34 cellular contexts compared by ENCODE assay signal in genomic region chr5:177393990-177394389, GRCh38. TPM values are rescaled to one million over a fixed set of nuclear protein-coding genes. Genes with fewer than 3 reads are reported as not detected.
"Had no signal": no experiment of that assay in that cellular context is flagged by ENCODE, and none has a peak within 500 bp of the region (broad histone marks: within the 10 kb centered on the region; RNA-seq: fewer than 3 reads in every experiment).

No MANE protein-coding gene starts in this region.

- H3K27ac ChIP-seq: brain microvascular endothelial cell, esophagus muscularis mucosa, gastroesophageal sphincter, heart right ventricle, WERI-Rb-1 had no signal

- H3K36me3 ChIP-seq: brain microvascular endothelial cell, esophagus muscularis mucosa, gastroesophageal sphincter, heart right ventricle, WERI-Rb-1 had no signal

- ATAC-seq: activated CD4-positive, CD25-positive, alpha-beta regulatory T cell treated with anti-CD3 and anti-CD28 coated beads, Interleukin-2, amount 50 U/mL, for 24 hours; activated CD8-positive, alpha-beta T cell treated with anti-CD3 and anti-CD28 coated beads for 36 hours; activated T-cell treated with anti-CD3 and anti-CD28 coated beads, Interleukin-2, amount 50 U/mL, for 4 hours; activated T-helper 17 cell treated with anti-CD3 and anti-CD28 coated beads, Interleukin-2, amount 50 U/mL, for 72 hours; effector memory CD8-positive, alpha-beta T cell; gastroesophageal sphincter; heart right ventricle; T-helper 17 cell had no signal

- H3K27me3 ChIP-seq: brain microvascular endothelial cell had no signal

- DNase-seq: activated B cell treated with CpG ODN at 0.5 μM for 24 hours; activated CD4-positive, alpha-beta T cell treated with anti-CD3 and anti-CD28 coated beads for 48 hours; activated CD4-positive, alpha-beta T cell treated with anti-CD3 and anti-CD28 coated beads, Interleukin-2, amount 50 U/mL, for 1 hour; activated CD4-positive, alpha-beta T cell treated with anti-CD3 and anti-CD28 coated beads, Interleukin-2, amount 50 U/mL, for 48 hours; activated CD8-positive, alpha-beta memory T cell treated with anti-CD3 and anti-CD28 coated beads for 24 hours; activated CD8-positive, alpha-beta T cell treated with anti-CD3 and anti-CD28 coated beads for 36 hours; activated effector memory CD4-positive, alpha-beta T cell treated with Interleukin-2 at 50 U/mL for 16 hours; activated gamma-delta T cell treated with Interleukin-2 at 50 U/mL for 16 hours; activated naive CD4-positive, alpha-beta T cell treated with anti-CD3 and anti-CD28 coated beads, Interleukin-2, amount 50 U/mL, for 16 hours; activated naive CD4-positive, alpha-beta T cell treated with Interleukin-2 at 50 U/mL for 16 hours; activated T-cell treated with anti-CD3 and anti-CD28 coated beads, Interleukin-2, amount 50 U/mL, for 4 hours; amniotic stem cell; anterior cingulate cortex; brain microvascular endothelial cell; cortex of kidney; dermis blood vessel endothelial cell; effector CD4-positive, alpha-beta T cell; effector memory CD8-positive, alpha-beta T cell; erythroblast; foreskin melanocyte; heart right ventricle; T-helper 17 cell; T1000; WERI-Rb-1 had no signal

- H3K9me3 ChIP-seq: esophagus muscularis mucosa, gastroesophageal sphincter, heart right ventricle had no signal

- H3K4me3 ChIP-seq: esophagus muscularis mucosa, gastroesophageal sphincter, heart right ventricle had no signal

RNA-seq across cellular contexts. Expression of gene PFN3, which starts 6.5 kb away (rescaled TPM):
- total RNA-seq: activated B cell treated with CpG ODN at 0.5 μM for 24 hours; activated CD8-positive, alpha-beta T cell treated with anti-CD3 and anti-CD28 coated beads for 36 hours; activated T-cell treated with anti-CD3 and anti-CD28 coated beads, Interleukin-2, amount 50 U/mL, for 4 hours; activated T-helper 17 cell treated with anti-CD3 and anti-CD28 coated beads, Interleukin-2, amount 50 U/mL, for 72 hours; astrocyte; bronchial epithelial cell; cardiac septum; chondrocyte; dermis blood vessel endothelial cell; esophagus muscularis mucosa; gastroesophageal sphincter; glomerular endothelial cell; heart right ventricle; T-helper 17 cell had no signal
- polyA plus RNA-seq: adipose tissue, heart right ventricle had no signal

RNA-seq across cellular contexts. Expression of gene SLC34A1, which starts 9.8 kb away (rescaled TPM):
- total RNA-seq: activated B cell treated with CpG ODN at 0.5 μM for 24 hours; activated T-cell treated with anti-CD3 and anti-CD28 coated beads, Interleukin-2, amount 50 U/mL, for 4 hours; astrocyte; bronchial epithelial cell; cardiac septum; chondrocyte; dermis blood vessel endothelial cell; esophagus muscularis mucosa; glomerular endothelial cell had no signal
- polyA plus RNA-seq: adipose tissue, heart right ventricle had no signal

RNA-seq across cellular contexts. Expression of gene F12, which starts 15.4 kb away (rescaled TPM):
- total RNA-seq: cardiac septum had no signal
